ENCODE assay signal across 1 cellular context in the genomic region with DNA sequence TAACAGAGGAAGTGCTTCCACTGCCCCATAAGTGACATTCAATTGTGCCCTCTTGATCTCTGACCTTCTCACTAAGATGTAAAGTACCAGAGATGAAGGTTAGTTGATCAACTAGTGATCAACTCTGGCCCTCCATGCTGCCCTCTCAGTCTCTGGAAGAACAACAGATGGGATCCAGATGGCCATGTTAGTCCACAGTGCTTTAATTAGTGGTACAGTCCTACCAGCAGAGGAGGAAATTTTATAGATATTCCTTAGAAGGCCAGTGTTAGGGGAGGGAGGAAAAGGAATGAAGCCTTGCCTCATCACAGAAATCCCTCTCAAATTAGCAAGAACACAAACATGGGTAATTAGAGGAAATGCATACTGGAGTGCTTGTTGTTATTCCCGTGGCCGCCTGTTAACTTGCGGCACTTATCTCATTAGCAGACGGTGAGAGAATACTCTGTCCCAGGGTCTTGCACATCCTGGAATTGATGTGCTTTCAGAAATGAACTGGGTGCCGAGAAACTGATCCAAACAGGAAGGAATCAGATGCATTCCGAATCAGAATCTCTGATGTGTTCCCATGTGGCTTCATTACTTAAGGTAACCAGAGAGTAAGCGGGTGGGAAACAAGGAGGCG.
TF ChIP-seq lines count a peak whose summit lies in the region.

No MANE protein-coding gene starts in this region.

TF ChIP-seq in GM23338, 12 proteins besides CTCF, POLR2A, EP300 and RAD21 (continued from another document):
- no peak for TF ChIP-seq ZNF462 (CRISPR knock-in tag; IDR thresholded peaks at IDR 0.05)
- no peak for TF ChIP-seq REST (IDR thresholded peaks at IDR 0.05; ENCODE audit: unreplicated experiment)
- no peak for TF ChIP-seq ZNF114 (CRISPR knock-in tag; IDR thresholded peaks at IDR 0.05)
- no peak for TF ChIP-seq EZH2phosphoT487 (IDR thresholded peaks at IDR 0.05; ENCODE audit: unreplicated experiment)
- no peak for TF ChIP-seq ZNF331 (CRISPR knock-in tag; IDR thresholded peaks at IDR 0.05; ENCODE audit: low read depth)
- TF ChIP-seq NANOG (IDR thresholded peaks at IDR 0.05; ENCODE audit: borderline replicate concordance), result no peak
- no peak for TF ChIP-seq POLR2AphosphoS5 (IDR thresholded peaks at IDR 0.05; ENCODE audit: low read depth)
